Comparison of ENCODE assay signal across 1 cellular context in genomic region chr3:10964537-10965167, GRCh38.
TF ChIP-seq lines count a peak whose summit lies in the region.

No MANE protein-coding gene starts in this region.

TF ChIP-seq in liver, 16 proteins besides CTCF, POLR2A, EP300 and RAD21:
- TF ChIP-seq REST (IDR thresholded peaks at IDR 0.05): peak; percentile 95
- no peak for TF ChIP-seq NR2F2 (IDR thresholded peaks at IDR 0.05)
- no peak for TF ChIP-seq EGR1 (IDR thresholded peaks at IDR 0.05; ENCODE audit: low read depth in 2 of 2)
- TF ChIP-seq TAF1 (conservative IDR thresholded peaks at IDR 0.05): no peak
